In genomic region chr5:100576217-100576751, GRCh38 we compare ENCODE assay signal across 26 cellular contexts. TPM values are rescaled to one million over a fixed set of nuclear protein-coding genes. Genes with fewer than 3 reads are reported as not detected.
A peak's percentile ranks its signal among the peaks of the same experiment; 100 is the strongest.
DNase-seq lines count a peak whose midpoint lies in the region; ATAC-seq and TF ChIP-seq lines count a peak whose summit lies in the region.
"Had no signal": no experiment of that assay in that cellular context is flagged by ENCODE, and none has a peak within 500 bp of the region (broad histone marks: within the 10 kb centered on the region; RNA-seq: fewer than 3 reads in every experiment).

No MANE protein-coding gene starts in this region.

- H3K4me2 ChIP-seq in GM23248 (ENCODE audit: unreplicated experiment) = no peak overlapping the region
- H3K4me2 ChIP-seq: GM23338, PC-9 had no signal

- H4K20me1 ChIP-seq in GM23248 (ENCODE audit: insufficient read depth) = no peaks in the 10 kb centered on the region

- intact Hi-C loops in left colon (cut with DNase I, micrococcal nuclease) = no loop called here

- ATAC-seq in left colon = no peak
- ATAC-seq: activated naive CD8-positive, alpha-beta T cell treated with anti-CD3 and anti-CD28 coated beads, Interleukin-2, amount 50 U/mL, for 24 hours; GM23338; natural killer cell had no signal

- in situ Hi-C loops in GM23248 (cut with MboI) = no loop called here

- no peaks in the 10 kb centered on the region for H3K79me2 ChIP-seq in GM23248 (ENCODE audit: insufficient read depth)

- H3F3A ChIP-seq in GM23248 (ENCODE audit: insufficient read depth) = no peaks in the 10 kb centered on the region

- no peak overlapping the region for H2AFZ ChIP-seq in GM23248
- H2AFZ ChIP-seq: GM23338, PC-9 had no signal

- DNase-seq in AG10803 (ENCODE audit: low read depth) (peak; percentile 15), GM23248 (peak; percentile 6), dermis microvascular lymphatic vessel endothelial cell (ENCODE audit: low read depth in 2 of 2) (peak; percentile 0 to 61), myocyte (ENCODE audit: low read depth) (peak; percentile 64), activated gamma-delta T cell treated with Interleukin-2 at 50 U/mL for 16 hours (no peak), GM19240 (ENCODE audit: insufficient read length, low spot score) (no peak), NCI-H1417 treated with DMSO at 0.1 percent for 48 hours (lab: John Stamatoyannopoulos, UW) (no peak), left colon (no peak)
- DNase-seq: ACHN; activated CD4-positive, alpha-beta T cell treated with anti-CD3 and anti-CD28 coated beads for 48 hours; activated gamma-delta T cell; activated naive CD8-positive, alpha-beta T cell treated with anti-CD3 and anti-CD28 coated beads, Interleukin-2, amount 50 U/mL, for 24 hours; activated T-cell treated with anti-CD3 and anti-CD28 coated beads, Interleukin-2, amount 50 U/mL, for 24 hours; brain microvascular endothelial cell; DND-41; effector CD4-positive, alpha-beta T cell; erythroblast; natural killer cell; NCI-H187; NCI-H524; NK-92 treated with Interleukin-12 subunit alpha and Interleukin-12 subunit beta, amount 100 ng/mL, for 24 hours; PC-9; Right ventricle myocardium superior; T-helper 9 cell had no signal

- H3K36me3 ChIP-seq in GM23248 (ENCODE audit: low read depth) = no peaks in the 10 kb centered on the region
- H3K36me3 ChIP-seq: brain microvascular endothelial cell had no signal

- H3K27ac ChIP-seq in GM23248 = no peak overlapping the region
- H3K27ac ChIP-seq: brain microvascular endothelial cell, PC-9, VCaP had no signal

- H3K27me3 ChIP-seq in GM23248 (replicated peaks; ENCODE audit: insufficient read depth) = no peaks in the 10 kb centered on the region
- H3K27me3 ChIP-seq: brain microvascular endothelial cell had no signal

- no peak overlapping the region for H3K9ac ChIP-seq in GM23248

- no peak for TF ChIP-seq CTCF in AG10803 (conservative IDR thresholded peaks at IDR 0.05; ENCODE audit: low read length)

- no peaks in the 10 kb centered on the region for H3K9me2 ChIP-seq in GM23248 (ENCODE audit: insufficient read depth)

- no peaks in the 10 kb centered on the region for H3K9me3 ChIP-seq in GM23248 (ENCODE audit: low read depth)

- H3K4me1 ChIP-seq in GM23248 (ENCODE audit: insufficient read depth) = peaks cover 7% of the 10 kb centered on the region; the same call in 1 of the 2 replicates

- no peak overlapping the region for H3K4me3 ChIP-seq in AG10803 (ENCODE audit: low read length)
- no peak overlapping the region for H3K4me3 ChIP-seq in GM23248
- H3K4me3 ChIP-seq: GM23338, PC-9 had no signal

- WGBS in GM23248 (ENCODE audit: low coverage in 1 of 2, low lambda C conversion rate in 2 of 2, missing lambda C conversion rate in 2 of 2), 2 experiments = 60 to 62% methylated on average over 2 of the region's 2 CpGs

RNA-seq across cellular contexts. Expression of gene FAM174A, which starts 41.1 kb away (rescaled TPM):
- 27.9 and 29.2 TPM in 2 replicates for total RNA-seq in GM23248 (2014; rRNA removed; shearing (Covaris generic))
- 26.1 and 26.7 TPM in 2 replicates for polyA plus RNA-seq in GM23248 (2016; fragmentation: Nextera tagmentation; extraction: Ambion mirVana)
- total RNA-seq in dermis microvascular lymphatic vessel endothelial cell (16.6 and 28.2 TPM in 2 replicates), myocyte (57.3 and 76.0 TPM in 2 replicates), left colon (10 to 100 TPM; 18.7 to 22.8 TPM)
- 33.9 TPM for polyA plus RNA-seq in myocyte (2012)

Comparison
In these comparisons a context has a peak if more than half of its experiments do, and no peak if none do; other contexts are left out.
1. DNase-seq: peak in AG10803 (single experiment), GM23248 (single experiment), dermis microvascular lymphatic vessel endothelial cell (2 of 2) and myocyte (single experiment); none in activated gamma-delta T cell treated with Interleukin-2 at 50 U/mL for 16 hours (single experiment), GM19240 (single experiment), NCI-H1417 treated with DMSO at 0.1 percent for 48 hours (single experiment) and left colon (0 of 2).